In genomic region chr5:110045153-110045552, GRCh38 we compare ENCODE assay signal across 1 cellular context.
TF ChIP-seq lines count a peak whose summit lies in the region.

No MANE protein-coding gene starts in this region.

TF ChIP-seq in WTC11, 78 proteins besides CTCF, POLR2A, EP300 and RAD21 (continued from another document):
- TF ChIP-seq, protein P1, sequence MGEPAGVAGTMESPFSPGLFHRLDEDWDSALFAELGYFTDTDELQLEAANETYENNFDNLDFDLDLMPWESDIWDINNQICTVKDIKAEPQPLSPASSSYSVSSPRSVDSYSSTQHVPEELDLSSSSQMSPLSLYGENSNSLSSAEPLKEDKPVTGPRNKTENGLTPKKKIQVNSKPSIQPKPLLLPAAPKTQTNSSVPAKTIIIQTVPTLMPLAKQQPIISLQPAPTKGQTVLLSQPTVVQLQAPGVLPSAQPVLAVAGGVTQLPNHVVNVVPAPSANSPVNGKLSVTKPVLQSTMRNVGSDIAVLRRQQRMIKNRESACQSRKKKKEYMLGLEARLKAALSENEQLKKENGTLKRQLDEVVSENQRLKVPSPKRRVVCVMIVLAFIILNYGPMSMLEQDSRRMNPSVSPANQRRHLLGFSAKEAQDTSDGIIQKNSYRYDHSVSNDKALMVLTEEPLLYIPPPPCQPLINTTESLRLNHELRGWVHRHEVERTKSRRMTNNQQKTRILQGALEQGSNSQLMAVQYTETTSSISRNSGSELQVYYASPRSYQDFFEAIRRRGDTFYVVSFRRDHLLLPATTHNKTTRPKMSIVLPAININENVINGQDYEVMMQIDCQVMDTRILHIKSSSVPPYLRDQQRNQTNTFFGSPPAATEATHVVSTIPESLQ (CRISPR knock-in tag; IDR thresholded peaks at IDR 0.05): no peak
